ENCODE assay signal across 15 cellular contexts in genomic region chr20:11271319-11271718, GRCh38.
DNase-seq lines count a peak whose midpoint lies in the region; ATAC-seq, FAIRE-seq and TF ChIP-seq lines count a peak whose summit lies in the region.
"Had no signal": no experiment of that assay in that cellular context is flagged by ENCODE, and none has a peak within 500 bp of the region (broad histone marks: within the 10 kb centered on the region; RNA-seq: fewer than 3 reads in every experiment).

No MANE protein-coding gene starts in this region.

- H3K36me3 ChIP-seq in heart right ventricle: no peaks in the 10 kb centered on the region
- H3K36me3 ChIP-seq: tibial artery had no signal

- intact Hi-C loops in Right ventricle myocardium inferior (cut with DNase I) (loop anchor here (5.0 kb wide), 1 partner anchor 271 kb away; no protein-coding TSS in a partner anchor), heart right ventricle (cut with DNase I) (loop anchor here (5.0 to 10.0 kb wide), 10 partner anchors 64 to 807 kb away; partner anchors contain the start of gene JAG1 (in 4 of the 10))

- TF ChIP-seq CTCF in heart right ventricle (IDR thresholded peaks at IDR 0.05): peak in 1 of 9 donors; percentile 9
- TF ChIP-seq CTCF in VCaP (conservative IDR thresholded peaks at IDR 0.05): peak; percentile 29; the same call in 1 of the 2 replicates

- H3K27ac ChIP-seq in heart right ventricle (no peak overlapping the region), VCaP (no peak overlapping the region)
- H3K27ac ChIP-seq: tibial artery had no signal

- DNase-seq in Right ventricle myocardium inferior (ENCODE audit: missing footprints): peak; percentile 46
- no peak for DNase-seq in heart right ventricle
- peak; percentile 65 for DNase-seq in iPS-NIHi7 (ENCODE audit: extremely low spot score)
- no peak for DNase-seq in RCC 7860 (ENCODE audit: low spot score)
- no peak for DNase-seq in effector CD4-positive, alpha-beta T cell
- DNase-seq in hypothalamus (lab: John Stamatoyannopoulos, UW): no peak
- DNase-seq: DND-41, left cardiac atrium, naive B cell, NCI-H345, SHP77 treated with DMSO at 0.1 percent for 48 hours, tibial artery had no signal

- 79 to 81% methylated on average over 6 of the region's 6 CpGs for WGBS in heart right ventricle, 2 donors

- no peak for FAIRE-seq in RCC 7860 (lab: Jason Lieb, UNC)

- H3K9me3 ChIP-seq in heart right ventricle: no peaks in the 10 kb centered on the region
- H3K9me3 ChIP-seq: tibial artery had no signal

- H3K27me3 ChIP-seq in heart right ventricle: no peaks in the 10 kb centered on the region
- H3K27me3 ChIP-seq: tibial artery had no signal

- ATAC-seq in Right ventricle myocardium inferior (no peak), heart right ventricle (no peak), HG03457 (IDR thresholded peaks at IDR 0.05; ENCODE audit: unreplicated experiment) (no peak)
- ATAC-seq: left cardiac atrium had no signal

- no peak overlapping the region for H3K4me3 ChIP-seq in heart right ventricle
- H3K4me3 ChIP-seq: skin epidermis, tibial artery had no signal

- peaks cover 6 to 34% (median 25%) of the 10 kb centered on the region in 9 donors for H3K4me1 ChIP-seq in heart right ventricle

Comparison
In these comparisons a context has a peak if more than half of its experiments do, and no peak if none do; other contexts are left out.
1. DNase-seq: peak in Right ventricle myocardium inferior (single experiment) and iPS-NIHi7 (single experiment); none in heart right ventricle (0 of 2), RCC 7860 (single experiment), effector CD4-positive, alpha-beta T cell (single experiment) and hypothalamus (0 of 51).